23 cellular contexts compared by ENCODE assay signal in the genomic region with DNA sequence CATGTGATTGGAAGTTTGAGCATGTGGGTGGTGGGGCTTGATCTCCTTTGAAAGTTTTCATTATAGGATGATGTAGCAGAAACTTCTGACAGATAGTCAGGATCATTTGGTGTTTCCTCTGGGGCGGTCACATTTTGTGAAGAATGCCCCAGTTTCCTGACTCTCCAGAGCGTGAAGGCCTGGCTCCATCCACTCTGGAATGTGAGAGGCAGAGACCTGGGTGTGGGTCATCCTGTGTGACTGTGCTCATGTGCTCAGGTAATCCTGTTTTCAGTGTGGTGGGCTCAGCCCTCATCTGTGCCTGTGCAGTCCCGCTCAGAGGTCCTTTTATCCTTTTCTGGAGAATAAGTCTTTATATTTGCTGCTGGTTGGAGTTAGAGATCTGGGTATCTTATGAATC.
A peak's percentile ranks its signal among the peaks of the same experiment; 100 is the strongest.
DNase-seq lines count a peak whose midpoint lies in the region; ATAC-seq and TF ChIP-seq lines count a peak whose summit lies in the region.
"Had no signal": no experiment of that assay in that cellular context is flagged by ENCODE, and none has a peak within 500 bp of the region (broad histone marks: within the 10 kb centered on the region; RNA-seq: fewer than 3 reads in every experiment).

No MANE protein-coding gene starts in this region.

- no peaks in the 10 kb centered on the region for H3K9me2 ChIP-seq in Karpas-422 (replicated peaks; ENCODE audit: insufficient read depth, low read length)

- H4K20me1 ChIP-seq in neural progenitor cell (ENCODE audit: low read depth): peaks cover 13% of the 10 kb centered on the region
- no peaks in the 10 kb centered on the region for H4K20me1 ChIP-seq in Karpas-422 (ENCODE audit: insufficient read depth, low read depth, low read length)

- 94% methylated on average over 3 of the region's 3 CpGs; no CpG with 5 or more reads in 1 of the 2 experiments for WGBS in endodermal cell (ENCODE audit: insufficient coverage in 1 of 2, insufficient read length in 1 of 2), 2 experiments

- no peaks in the 10 kb centered on the region for H3K27me3 Mint-ChIP-seq in activated CD4-positive, alpha-beta T cell treated with anti-CD3 and anti-CD28 coated beads for 36 hours
- H3K27me3 Mint-ChIP-seq in CD4-positive, CD25-positive, alpha-beta regulatory T cell: no peaks in the 10 kb centered on the region
- no peaks in the 10 kb centered on the region for H3K27me3 Mint-ChIP-seq in endodermal cell (ENCODE audit: insufficient read depth)
- peaks cover 1% of the 10 kb centered on the region for H3K27me3 Mint-ChIP-seq in neural progenitor cell (ENCODE audit: insufficient read depth, low read depth)

- ATAC-seq in activated CD4-positive, alpha-beta T cell treated with anti-CD3 and anti-CD28 coated beads for 36 hours: no peak
- ATAC-seq in CD4-positive, CD25-positive, alpha-beta regulatory T cell (ENCODE audit: low read depth in 2 of 2): no peak
- ATAC-seq: pancreas had no signal

- no peaks in the 10 kb centered on the region for H3K27me3 ChIP-seq in CD4-positive, CD25-positive, alpha-beta regulatory T cell (ENCODE audit: control insufficient read depth, insufficient read depth, low read length)
- no peaks in the 10 kb centered on the region for H3K27me3 ChIP-seq in endodermal cell (ENCODE audit: control insufficient read depth, insufficient read depth, low read length, poor library complexity, severe bottlenecking)
- H3K27me3 ChIP-seq in neural progenitor cell: no peaks in the 10 kb centered on the region
- no peaks in the 10 kb centered on the region for H3K27me3 ChIP-seq in Karpas-422 (ENCODE audit: low read length)
- H3K27me3 ChIP-seq: pancreas, right atrium auricular region, spleen, stomach, tibial artery had no signal

- POLR2A ChIA-PET in activated CD4-positive, alpha-beta T cell treated with anti-CD3 and anti-CD28 coated beads for 36 hours (lab: Charles Lee): no interaction called here

- H3K9me3 ChIP-seq in CD4-positive, CD25-positive, alpha-beta regulatory T cell (ENCODE audit: control insufficient read depth in 2 of 2, low read length in 2 of 2): no peaks in the 10 kb centered on the region
- H3K9me3 ChIP-seq in endodermal cell (ENCODE audit: control insufficient read depth, low read length) (no peaks in the 10 kb centered on the region), neural progenitor cell (ENCODE audit: low read depth) (no peaks in the 10 kb centered on the region), Karpas-422 (ENCODE audit: low read length) (no peaks in the 10 kb centered on the region)
- H3K9me3 ChIP-seq: pancreas, right atrium auricular region, spleen, stomach, tibial artery had no signal

- H3K4me3 Mint-ChIP-seq in activated CD4-positive, alpha-beta T cell treated with anti-CD3 and anti-CD28 coated beads for 36 hours: no peak overlapping the region
- H3K4me3 Mint-ChIP-seq in CD4-positive, CD25-positive, alpha-beta regulatory T cell: no peak overlapping the region
- H3K4me3 Mint-ChIP-seq in endodermal cell (no peak overlapping the region), neural progenitor cell (no peak overlapping the region)
- H3K4me3 Mint-ChIP-seq: T-helper 1 cell treated with Interleukin-12 subunit alpha and Interleukin-12 subunit beta and Interleukin-4 antibody, amounts not matched to agents 30 μg/mL and 1 μg/mL, for 36 hours had no signal

- in situ Hi-C loops in G401 (cut with HindIII; ENCODE audit: low sequenced_read_pairs): no loop called here

- no peak overlapping the region for H3K27ac ChIP-seq in CD4-positive, CD25-positive, alpha-beta regulatory T cell (ENCODE audit: insufficient read depth, low read length, poor library complexity, severe bottlenecking)
- H3K27ac ChIP-seq in endodermal cell (ENCODE audit: low read depth, low read length) (no peak overlapping the region), neural progenitor cell (peak overlapping the region; percentile 9), Karpas-422 (ENCODE audit: low read length) (no peak overlapping the region)
- H3K27ac ChIP-seq: 22Rv1, pancreas, right atrium auricular region, spleen, stomach, tibial artery had no signal

- H3K9ac ChIP-seq in endodermal cell (ENCODE audit: extremely low read depth, low read length, poor library complexity, severe bottlenecking) (no peak overlapping the region), neural progenitor cell (no peak overlapping the region), Karpas-422 (ENCODE audit: low read length) (no peak overlapping the region)

- H3K4me2 ChIP-seq in neural progenitor cell (no peak overlapping the region), Karpas-422 (ENCODE audit: low read depth, low read length, poor library complexity, severe bottlenecking) (no peak overlapping the region)

- no peaks in the 10 kb centered on the region for H3K9me3 Mint-ChIP-seq in activated CD4-positive, alpha-beta T cell treated with anti-CD3 and anti-CD28 coated beads for 36 hours (ENCODE audit: low read depth)
- no peaks in the 10 kb centered on the region for H3K9me3 Mint-ChIP-seq in CD4-positive, CD25-positive, alpha-beta regulatory T cell
- no peaks in the 10 kb centered on the region for H3K9me3 Mint-ChIP-seq in endodermal cell
- no peaks in the 10 kb centered on the region for H3K9me3 Mint-ChIP-seq in neural progenitor cell
- H3K9me3 Mint-ChIP-seq: T-helper 1 cell treated with Interleukin-12 subunit alpha and Interleukin-12 subunit beta and Interleukin-4 antibody, amounts not matched to agents 30 μg/mL and 1 μg/mL, for 36 hours had no signal

- CTCF ChIA-PET in activated CD4-positive, alpha-beta T cell treated with anti-CD3 and anti-CD28 coated beads for 36 hours (lab: Charles Lee): interaction anchor here (1.4 kb wide), 1 partner anchor 12 kb away, joined by 3 read pairs; no protein-coding TSS in a partner anchor

- H3K4me1 Mint-ChIP-seq in activated CD4-positive, alpha-beta T cell treated with anti-CD3 and anti-CD28 coated beads for 36 hours: no peaks in the 10 kb centered on the region
- H3K4me1 Mint-ChIP-seq in CD4-positive, CD25-positive, alpha-beta regulatory T cell: peaks cover 7 to 20% (median 11%) of the 10 kb centered on the region in 4 donors
- H3K4me1 Mint-ChIP-seq in endodermal cell (peaks cover 3% of the 10 kb centered on the region), neural progenitor cell (no peaks in the 10 kb centered on the region)

- TF ChIP-seq CTCF in endodermal cell (conservative IDR thresholded peaks at IDR 0.05) (no peak), neural progenitor cell (IDR thresholded peaks at IDR 0.05) (no peak)

- intact Hi-C loops in activated CD4-positive, alpha-beta T cell treated with anti-CD3 and anti-CD28 coated beads for 36 hours (cut with DNase I, micrococcal nuclease): no loop called here

- H2AFZ ChIP-seq in neural progenitor cell (replicated peaks): no peak overlapping the region
- H2AFZ ChIP-seq in Karpas-422 (ENCODE audit: low read length): no peak overlapping the region

- peaks cover 72% of the 10 kb centered on the region for H3K36me3 Mint-ChIP-seq in activated CD4-positive, alpha-beta T cell treated with anti-CD3 and anti-CD28 coated beads for 36 hours (ENCODE audit: low read depth)
- H3K36me3 Mint-ChIP-seq in CD4-positive, CD25-positive, alpha-beta regulatory T cell: peaks cover 65% of the 10 kb centered on the region
- H3K36me3 Mint-ChIP-seq in endodermal cell (ENCODE audit: low read depth): peaks cover 84% of the 10 kb centered on the region
- peaks cover 45% of the 10 kb centered on the region for H3K36me3 Mint-ChIP-seq in neural progenitor cell

- H3K36me3 ChIP-seq in CD4-positive, CD25-positive, alpha-beta regulatory T cell (ENCODE audit: control insufficient read depth, insufficient read depth, low read length): peaks cover 99% of the 10 kb centered on the region
- H3K36me3 ChIP-seq in endodermal cell (ENCODE audit: control insufficient read depth, insufficient read depth, low read length): peaks cover 99% of the 10 kb centered on the region
- H3K36me3 ChIP-seq in neural progenitor cell: peaks cover 60% of the 10 kb centered on the region
- peaks cover 38% of the 10 kb centered on the region for H3K36me3 ChIP-seq in Karpas-422 (ENCODE audit: insufficient read depth, low read length)

- peaks cover 18% of the 10 kb centered on the region for H3K79me2 ChIP-seq in neural progenitor cell (ENCODE audit: low read depth)
- H3K79me2 ChIP-seq in Karpas-422 (ENCODE audit: low read length): no peaks in the 10 kb centered on the region

- DNase-seq in activated CD4-positive, alpha-beta T cell treated with anti-CD3 and anti-CD28 coated beads for 36 hours: no peak
- no peak for DNase-seq in activated CD4-positive, alpha-beta T cell treated with anti-CD3 and anti-CD28 coated beads for 1 hour
- no peak for DNase-seq in CD4-positive, CD25-positive, alpha-beta regulatory T cell
- DNase-seq in endodermal cell: no peak
- no peak for DNase-seq in neural progenitor cell (ENCODE audit: low spot score)
- no peak for DNase-seq in activated effector memory CD4-positive, alpha-beta T cell treated with Interleukin-2 at 50 U/mL for 16 hours
- no peak for DNase-seq in G401 (ENCODE audit: low spot score)
- DNase-seq in Karpas-422: no peak
- DNase-seq: activated CD4-positive, alpha-beta T cell treated with anti-CD3 and anti-CD28 coated beads for 48 hours; activated effector memory CD4-positive, alpha-beta T cell treated with anti-CD3 and anti-CD28 coated beads, Interleukin-2, amount 50 U/mL, for 16 hours; DMS53; GF-D8; NCI-H2081 treated with DMSO at 0.1 percent for 48 hours; NCI-H345; NCI-H748 treated with DMSO at 0.1 percent for 48 hours; pancreas; spleen; stimulated activated CD4-positive, alpha-beta T cell treated with anti-CD3 and anti-CD28 coated beads, Interleukin-4, amount 100 ng/mL, for 1 hour; stomach; tibial artery had no signal

- peaks cover 13% of the 10 kb centered on the region for H3F3A ChIP-seq in neural progenitor cell (ENCODE audit: low read depth)

- no peak overlapping the region for H3K4me3 ChIP-seq in CD4-positive, CD25-positive, alpha-beta regulatory T cell (ENCODE audit: low read depth, low read length)
- H3K4me3 ChIP-seq in endodermal cell (ENCODE audit: low read length) (no peak overlapping the region), neural progenitor cell (no peak overlapping the region), Karpas-422 (ENCODE audit: low read length) (no peak overlapping the region)
- H3K4me3 ChIP-seq: pancreas, right atrium auricular region, spleen, stomach, tibial artery had no signal

- no peaks in the 10 kb centered on the region for H3K4me1 ChIP-seq in CD4-positive, CD25-positive, alpha-beta regulatory T cell (ENCODE audit: control insufficient read depth, insufficient read depth, low read length, poor library complexity, severe bottlenecking)
- H3K4me1 ChIP-seq in endodermal cell (ENCODE audit: control insufficient read depth, insufficient read depth, low read length): no peaks in the 10 kb centered on the region
- no peaks in the 10 kb centered on the region for H3K4me1 ChIP-seq in neural progenitor cell
- no peaks in the 10 kb centered on the region for H3K4me1 ChIP-seq in Karpas-422 (ENCODE audit: low read length)
- H3K4me1 ChIP-seq: pancreas, right atrium auricular region, spleen, stomach, tibial artery had no signal

- peak overlapping the region; percentile 43 for H3K27ac Mint-ChIP-seq in activated CD4-positive, alpha-beta T cell treated with anti-CD3 and anti-CD28 coated beads for 36 hours
- H3K27ac Mint-ChIP-seq in CD4-positive, CD25-positive, alpha-beta regulatory T cell: peak overlapping the region in 2 of 3 donors; percentile 20 to 27
- H3K27ac Mint-ChIP-seq in endodermal cell (peak overlapping the region; percentile 0), neural progenitor cell (peak overlapping the region; percentile 19)
- H3K27ac Mint-ChIP-seq: T-helper 1 cell treated with Interleukin-12 subunit alpha and Interleukin-12 subunit beta and Interleukin-4 antibody, amounts not matched to agents 30 μg/mL and 1 μg/mL, for 36 hours had no signal
